ENCODE assay signal across 9 cellular contexts in genomic region chr17:31525801-31526549, GRCh38.
DNase-seq lines count a peak whose midpoint lies in the region; ATAC-seq, FAIRE-seq and TF ChIP-seq lines count a peak whose summit lies in the region.
"Had no signal": no experiment of that assay in that cellular context is flagged by ENCODE, and none has a peak within 500 bp of the region (broad histone marks: within the 10 kb centered on the region; RNA-seq: fewer than 3 reads in every experiment).

No MANE protein-coding gene starts in this region.

- H3K36me3 ChIP-seq in K562 (ENCODE audit: control insufficient read depth, insufficient read depth, low read length) = 0 out of 3 replicates have a peak, but pooled peaks cover 8% of the 10 kb centered on the region
- H3K36me3 ChIP-seq in CD4-positive, alpha-beta memory T cell (ENCODE audit: insufficient read depth, low read length) = peaks cover 58% of the 10 kb centered on the region
- H3K36me3 ChIP-seq: adrenal gland had no signal

- intact Hi-C loops in K562 (cut with micrococcal nuclease) = loop anchor here (1.0 kb wide), 2 partner anchors 89 to 137 kb away; no protein-coding TSS in a partner anchor
- intact Hi-C loops in CD4-positive, alpha-beta memory T cell (cut with micrococcal nuclease) = loop anchor here (1.0 to 2.0 kb wide), 6 partner anchors 17 to 317 kb away; no protein-coding TSS in a partner anchor

- H3K4me3 Mint-ChIP-seq in naive B cell = no peak overlapping the region
- no peak overlapping the region for H3K4me3 Mint-ChIP-seq in CD4-positive, alpha-beta memory T cell

- no peak overlapping the region for H3K27ac Mint-ChIP-seq in naive B cell
- no peak overlapping the region for H3K27ac Mint-ChIP-seq in CD4-positive, alpha-beta memory T cell

- H3K9me3 ChIP-seq in K562 (replicated peaks; ENCODE audit: control insufficient read depth, insufficient read depth, low read depth, low read length) = no peaks in the 10 kb centered on the region
- H3K9me3 ChIP-seq in CD4-positive, alpha-beta memory T cell (ENCODE audit: control insufficient read depth in 1 of 2, low read length in 2 of 2) = no peaks in the 10 kb centered on the region
- H3K9me3 ChIP-seq: adrenal gland had no signal

- H3K79me2 ChIP-seq in K562 (ENCODE audit: control insufficient read depth, insufficient read depth, low read length) = no peaks in the 10 kb centered on the region

- peaks cover 0 to 5% of the 10 kb centered on the region in 2 donors for H3K36me3 Mint-ChIP-seq in naive B cell
- peaks cover 27 to 55% of the 10 kb centered on the region in 2 donors for H3K36me3 Mint-ChIP-seq in CD4-positive, alpha-beta memory T cell

- H3K9me3 Mint-ChIP-seq in naive B cell = peaks cover 0 to 4% (median 0%) of the 10 kb centered on the region in 7 donors
- H3K9me3 Mint-ChIP-seq in CD4-positive, alpha-beta memory T cell = peaks cover 0 to 1% (median 0%) of the 10 kb centered on the region in 8 donors

- H3K9me1 ChIP-seq in K562 (ENCODE audit: control insufficient read depth, insufficient read depth, low read length) = no peaks in the 10 kb centered on the region

- no peaks in the 10 kb centered on the region for H3K27me3 Mint-ChIP-seq in naive B cell
- no peaks in the 10 kb centered on the region for H3K27me3 Mint-ChIP-seq in CD4-positive, alpha-beta memory T cell

- no peak overlapping the region for H3K4me2 ChIP-seq in K562 (ENCODE audit: insufficient read depth, low read length)

- peak overlapping the region in 1 of 2 experiments; percentile 15; a peak in 1 of 4 replicates for H3K9ac ChIP-seq in K562 (ENCODE audit: insufficient read depth in 1 of 2, low read depth in 2 of 2, low read length in 2 of 2)

- BruUV-seq in K562 (replicated peaks; lab: Mats Ljungman, UMichigan) = no TSS peak

- no peak overlapping the region for H3K4me3 ChIP-seq in K562
- H3K4me3 ChIP-seq in CD4-positive, alpha-beta memory T cell (ENCODE audit: low read length in 2 of 2) = no peak overlapping the region
- H3K4me3 ChIP-seq: adrenal gland had no signal

- no peak for TF ChIP-seq POLR2A in K562 (conservative IDR thresholded peaks at IDR 0.05)

- 29% methylated on average over 21 of the region's 21 CpGs for WGBS in K562 (ENCODE audit: insufficient coverage, low coverage, missing lambda C conversion rate)

- no peak for FAIRE-seq in K562 (lab: Jason Lieb, UNC)
- no peak for FAIRE-seq in HTR-8/SVneo (lab: Jason Lieb, UNC)

- peak; percentile 47 for DNase-seq in G401 (ENCODE audit: low spot score)
- DNase-seq in HT-29 (ENCODE audit: low spot score) = peak; percentile 62
- peak; percentile 32 to 47 (median 39) for DNase-seq in K562 (ENCODE audit: extremely low read depth in 1 of 4, low spot score in 3 of 4)
- no peak for DNase-seq in naive B cell
- no peak for DNase-seq in CD4-positive, alpha-beta memory T cell
- no peak for DNase-seq in HTR-8/SVneo (ENCODE audit: insufficient read length, low spot score)
- no peak for DNase-seq in NCI-H524 treated with DMSO at 0.1 percent for 48 hours (lab: John Stamatoyannopoulos, UW)

- no peak overlapping the region for H2AFZ ChIP-seq in K562 (ENCODE audit: low read depth, low read length)

- no peak for TF ChIP-seq EP300 in K562 (IDR thresholded peaks at IDR 0.05; ENCODE audit: low read length)

- peaks cover 0 to 3% (median 0%) of the 10 kb centered on the region in 3 donors for H3K4me1 Mint-ChIP-seq in naive B cell
- H3K4me1 Mint-ChIP-seq in CD4-positive, alpha-beta memory T cell = peaks cover 0 to 3% (median under 1%) of the 10 kb centered on the region in 4 donors

- H3K27me3 ChIP-seq in K562 (ENCODE audit: control insufficient read depth in 2 of 2, insufficient read depth in 2 of 2, low read length in 2 of 2) = no peaks in the 10 kb centered on the region
- no peaks in the 10 kb centered on the region for H3K27me3 ChIP-seq in CD4-positive, alpha-beta memory T cell (ENCODE audit: insufficient read depth, low read length)
- H3K27me3 ChIP-seq: adrenal gland had no signal

- no peak overlapping the region for H3K27ac ChIP-seq in K562 (ENCODE audit: extremely low read depth, low read depth, low read length)
- H3K27ac ChIP-seq in CD4-positive, alpha-beta memory T cell (ENCODE audit: low read depth, low read length) = no peak overlapping the region
- H3K27ac ChIP-seq: adrenal gland had no signal

- in situ Hi-C loops in G401 (cut with HindIII; ENCODE audit: low sequenced_read_pairs) = no loop called here
- in situ Hi-C loops in K562 (cut with MboI) = loop anchor here (5.0 kb wide), 1 partner anchor 84 kb away; no protein-coding TSS in a partner anchor

- TF ChIP-seq RAD21 in K562 (CRISPR knock-in tag; conservative IDR thresholded peaks at IDR 0.05 in 1 of 2, IDR thresholded peaks at IDR 0.05 in 1 of 2) = no peak

- TF ChIP-seq CTCF in K562 (IDR thresholded peaks at IDR 0.05 in 2 of 3, conservative IDR thresholded peaks at IDR 0.05 in 1 of 3; ENCODE audit: insufficient read depth in 2 of 3, low read depth in 1 of 3, low read length in 3 of 3) = peak in 2 of 3 experiments; percentile 46 to 64; a peak in 5 of 6 replicates

- POLR2A ChIA-PET in K562 (lab: Yijun Ruan, JAX) = no interaction called here
- POLR2A ChIA-PET in CD4-positive, alpha-beta memory T cell (lab: Charles Lee; ENCODE audit: partially characterized antibody) = interaction anchor here (0.9 kb wide), 1 partner anchor 89 kb away, joined by 3 read pairs; no protein-coding TSS in a partner anchor

- H3K4me1 ChIP-seq in K562 (replicated peaks in 1 of 2; ENCODE audit: control insufficient read depth in 2 of 2, insufficient read depth in 2 of 2, low read length in 2 of 2) = peaks cover 0 to 24% of the 10 kb centered on the region in 2 experiments; a peak in 2 of 5 replicates
- H3K4me1 ChIP-seq in CD4-positive, alpha-beta memory T cell (ENCODE audit: insufficient read depth, low read length) = peaks cover 4% of the 10 kb centered on the region
- H3K4me1 ChIP-seq: adrenal gland had no signal

- CTCF ChIA-PET in K562 (lab: Yijun Ruan, JAX; ENCODE audit: low intra/inter-chr PET ratio) = interaction anchor here (1.1 to 4.5 kb wide), 6 partner anchors 79 to 317 kb away, joined by 4 to 68 read pairs (median 8); no protein-coding TSS in a partner anchor
- CTCF ChIA-PET in CD4-positive, alpha-beta memory T cell (lab: Charles Lee; ENCODE audit: partially characterized antibody) = interaction anchor here (1.0 to 10.1 kb wide), 14 partner anchors 9 to 316 kb away, joined by 3 to 184 read pairs (median 9); partner anchors contain the start of gene RAB11FIP4

- H4K20me1 ChIP-seq in K562 (replicated peaks; ENCODE audit: control insufficient read depth, insufficient read depth, low read length) = peaks cover 14% of the 10 kb centered on the region

- ATAC-seq in K562 = peak; percentile 74
- peak; percentile 9 to 41 for ATAC-seq in naive B cell (ENCODE audit: low read depth in 2 of 2)
- no peak for ATAC-seq in HG02884 (IDR thresholded peaks at IDR 0.05; ENCODE audit: unreplicated experiment)

TF ChIP-seq in K562, 482 proteins besides CTCF, POLR2A, EP300 and RAD21:
- no peak for TF ChIP-seq TSC22D4 (tag; IDR thresholded peaks at IDR 0.05)
- peak; percentile 7 for TF ChIP-seq CTCFL (IDR thresholded peaks at IDR 0.05; ENCODE audit: borderline replicate concordance, insufficient read depth, low read depth, low read length, poor library complexity, severe bottlenecking)
- 0 out of 2 replicates have a peak, but pooled peaks have one; percentile 23 for TF ChIP-seq SMC3 (conservative IDR thresholded peaks at IDR 0.05; ENCODE audit: insufficient read depth, low read depth, low read length)
TF ChIP-seq in K562: peak in this region for 2.

Comparison
In these comparisons a context has a peak if more than half of its experiments do, and no peak if none do; other contexts are left out.
1. DNase-seq: peak in G401 (single experiment), HT-29 (single experiment) and K562 (4 of 4); none in naive B cell (single experiment), CD4-positive, alpha-beta memory T cell (0 of 5), HTR-8/SVneo (single experiment) and NCI-H524 treated with DMSO at 0.1 percent for 48 hours (single experiment).